In the genomic region with DNA sequence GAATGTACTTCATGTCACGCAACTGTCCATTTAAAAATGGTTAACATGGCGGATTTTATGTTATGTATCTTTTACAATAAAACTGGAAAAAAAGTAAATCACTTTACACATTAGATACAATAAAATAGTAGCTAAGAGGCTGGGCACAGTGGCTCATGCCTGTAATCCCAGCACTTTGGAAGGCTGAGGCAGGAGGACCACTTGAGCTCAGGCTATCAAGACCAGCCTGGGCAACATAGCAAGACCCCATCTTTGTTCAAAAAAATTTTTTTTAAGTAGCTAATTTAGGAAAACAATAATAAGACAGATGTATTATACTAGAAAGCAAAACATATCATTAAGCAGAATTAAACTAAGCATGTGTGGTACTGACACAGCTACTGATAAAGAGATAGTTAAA, we compare ENCODE assay signal across 2 cellular contexts.
TF ChIP-seq lines count a peak whose summit lies in the region.

No MANE protein-coding gene starts in this region.

TF ChIP-seq in WTC11, 78 proteins besides CTCF, POLR2A, EP300 and RAD21:
- TF ChIP-seq ZNF671 (CRISPR knock-in tag; IDR thresholded peaks at IDR 0.05), result no peak
- TF ChIP-seq, protein P1, sequence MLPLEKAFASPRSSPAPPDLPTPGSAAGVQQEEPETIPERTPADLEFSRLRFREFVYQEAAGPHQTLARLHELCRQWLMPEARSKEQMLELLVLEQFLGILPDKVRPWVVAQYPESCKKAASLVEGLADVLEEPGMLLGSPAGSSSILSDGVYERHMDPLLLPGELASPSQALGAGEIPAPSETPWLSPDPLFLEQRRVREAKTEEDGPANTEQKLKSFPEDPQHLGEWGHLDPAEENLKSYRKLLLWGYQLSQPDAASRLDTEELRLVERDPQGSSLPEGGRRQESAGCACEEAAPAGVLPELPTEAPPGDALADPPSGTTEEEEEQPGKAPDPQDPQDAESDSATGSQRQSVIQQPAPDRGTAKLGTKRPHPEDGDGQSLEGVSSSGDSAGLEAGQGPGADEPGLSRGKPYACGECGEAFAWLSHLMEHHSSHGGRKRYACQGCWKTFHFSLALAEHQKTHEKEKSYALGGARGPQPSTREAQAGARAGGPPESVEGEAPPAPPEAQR (CRISPR knock-in tag; IDR thresholded peaks at IDR 0.05), result no peak
- no peak for TF ChIP-seq SOX15 (CRISPR knock-in tag; IDR thresholded peaks at IDR 0.05)
- no peak for TF ChIP-seq FOXP1 (CRISPR knock-in tag; IDR thresholded peaks at IDR 0.05; ENCODE audit: borderline replicate concordance)
- TF ChIP-seq ZNF121 (CRISPR knock-in tag; IDR thresholded peaks at IDR 0.05), result peak; percentile 27; the same call in 1 of the 2 replicates
- TF ChIP-seq, protein P2, sequence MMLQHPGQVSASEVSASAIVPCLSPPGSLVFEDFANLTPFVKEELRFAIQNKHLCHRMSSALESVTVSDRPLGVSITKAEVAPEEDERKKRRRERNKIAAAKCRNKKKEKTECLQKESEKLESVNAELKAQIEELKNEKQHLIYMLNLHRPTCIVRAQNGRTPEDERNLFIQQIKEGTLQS (CRISPR knock-in tag; conservative IDR thresholded peaks at IDR 0.05), result no peak
TF ChIP-seq in WTC11: peak in this region for 1.

TF ChIP-seq in H1, 55 proteins besides CTCF, POLR2A, EP300 and RAD21:
- 0 out of 2 replicates have a peak, but pooled peaks have one; percentile 15 for TF ChIP-seq KDM1A (IDR thresholded peaks at IDR 0.05; ENCODE audit: borderline replicate concordance, low read length)
- no peak for TF ChIP-seq SIX5 (IDR thresholded peaks at IDR 0.05; ENCODE audit: low read depth, low read length)
